9 cellular contexts compared by ENCODE assay signal in genomic region chr11:75748729-75749273, GRCh38. TPM values are rescaled to one million over a fixed set of nuclear protein-coding genes. Genes with fewer than 3 reads are reported as not detected.
"Had no signal": no experiment of that assay in that cellular context is flagged by ENCODE, and none has a peak within 500 bp of the region (broad histone marks: within the 10 kb centered on the region; RNA-seq: fewer than 3 reads in every experiment).

No MANE protein-coding gene starts in this region.

RNA-seq across cellular contexts. Expression of gene MOGAT2, which starts 31.2 kb away (rescaled TPM):
- total RNA-seq: dermis blood vessel endothelial cell, esophagus squamous epithelium, glomerular endothelial cell, kidney epithelial cell, left ventricle myocardium inferior, mammary epithelial cell, mononuclear cell had no signal
- polyA plus RNA-seq: heart right ventricle, keratinocyte, mammary epithelial cell had no signal
